In the genomic region with DNA sequence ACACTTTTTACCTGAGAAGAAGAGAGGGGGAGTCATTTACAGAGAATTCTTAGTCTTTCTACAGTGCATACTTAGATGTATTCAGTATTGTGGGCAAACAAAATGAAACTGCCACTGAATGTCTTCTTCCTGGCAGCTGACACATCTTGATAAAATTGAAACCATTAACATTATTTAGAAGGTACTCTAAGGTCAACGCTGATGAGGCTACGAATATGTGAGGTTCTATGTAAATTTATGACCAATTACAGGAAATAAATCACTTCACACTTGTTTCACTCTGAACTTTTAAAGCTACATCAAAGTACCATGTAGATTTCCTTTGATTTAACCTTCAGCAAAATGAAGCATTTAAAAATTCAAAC, we compare ENCODE assay signal across 8 cellular contexts. TPM values are rescaled to one million over a fixed set of nuclear protein-coding genes. Genes with fewer than 3 reads are reported as not detected.
DNase-seq lines count a peak whose midpoint lies in the region; ATAC-seq lines count a peak whose summit lies in the region.

No MANE protein-coding gene starts in this region.

- peaks cover 23% of the 10 kb centered on the region for H3K36me3 Mint-ChIP-seq in activated T-cell treated with anti-CD3 and anti-CD28 coated beads, Interleukin-2, amount 50 U/mL, for 4 hours (ENCODE audit: insufficient read depth)
- H3K36me3 Mint-ChIP-seq in T-helper 2 cell treated with Interferon-gamma antibody and Interleukin-4, amounts not matched to agents 5 μg/mL and 100 μg/mL, for 36 hours (ENCODE audit: low read depth), result peaks cover 30% of the 10 kb centered on the region
- peaks cover 52% of the 10 kb centered on the region for H3K36me3 Mint-ChIP-seq in stimulated activated effector memory CD8-positive, alpha-beta T cell treated with anti-CD3 and anti-CD28 coated beads, Interleukin-12 subunit alpha, Interleukin-12 subunit beta, amount 100 ng/mL, for 72 hours

- peak; percentile 49 to 56 for ATAC-seq in activated T-cell treated with anti-CD3 and anti-CD28 coated beads, Interleukin-2, amount 50 U/mL, for 4 hours
- ATAC-seq in HG02870 (IDR thresholded peaks at IDR 0.05; ENCODE audit: unreplicated experiment), result peak; percentile 62
- peak; percentile 84 for ATAC-seq in stimulated activated effector memory CD8-positive, alpha-beta T cell treated with anti-CD3 and anti-CD28 coated beads, Interleukin-12 subunit alpha, Interleukin-12 subunit beta, amount 100 ng/mL, for 72 hours

- DNase-seq in activated T-cell treated with anti-CD3 and anti-CD28 coated beads, Interleukin-2, amount 50 U/mL, for 4 hours, result no peak
- no peak for DNase-seq in activated T-cell treated with anti-CD3 and anti-CD28 coated beads for 4 hours
- DNase-seq in T-helper 2 cell treated with Interferon-gamma antibody and Interleukin-4, amounts not matched to agents 5 μg/mL and 100 μg/mL, for 36 hours (ENCODE audit: low spot score), result peak; percentile 44
- no peak for DNase-seq in stimulated activated effector memory CD8-positive, alpha-beta T cell treated with anti-CD3 and anti-CD28 coated beads, Interleukin-12 subunit alpha, Interleukin-12 subunit beta, amount 100 ng/mL, for 72 hours (ENCODE audit: low spot score in 2 of 2)
- no peak for DNase-seq in inferior parietal cortex (ENCODE audit: extremely low spot score)
- DNase-seq in NCI-H526 (lab: John Stamatoyannopoulos, UW), result no peak
- no peak for DNase-seq in NCI-H2171 treated with DMSO at 0.1 percent for 48 hours (lab: John Stamatoyannopoulos, UW)

- peak overlapping the region; percentile 62 for H3K4me3 Mint-ChIP-seq in activated T-cell treated with anti-CD3 and anti-CD28 coated beads, Interleukin-2, amount 50 U/mL, for 4 hours
- H3K4me3 Mint-ChIP-seq in T-helper 2 cell treated with Interferon-gamma antibody and Interleukin-4, amounts not matched to agents 5 μg/mL and 100 μg/mL, for 36 hours, result peak overlapping the region; percentile 84
- peak overlapping the region; percentile 51 for H3K4me3 Mint-ChIP-seq in stimulated activated effector memory CD8-positive, alpha-beta T cell treated with anti-CD3 and anti-CD28 coated beads, Interleukin-12 subunit alpha, Interleukin-12 subunit beta, amount 100 ng/mL, for 72 hours

- H3K27me3 Mint-ChIP-seq in activated T-cell treated with anti-CD3 and anti-CD28 coated beads, Interleukin-2, amount 50 U/mL, for 4 hours (ENCODE audit: low read depth), result no peaks in the 10 kb centered on the region
- H3K27me3 Mint-ChIP-seq in T-helper 2 cell treated with Interferon-gamma antibody and Interleukin-4, amounts not matched to agents 5 μg/mL and 100 μg/mL, for 36 hours (ENCODE audit: low read depth), result no peaks in the 10 kb centered on the region

- H3K27ac Mint-ChIP-seq in T-helper 2 cell treated with Interferon-gamma antibody and Interleukin-4, amounts not matched to agents 5 μg/mL and 100 μg/mL, for 36 hours, result peak overlapping the region; percentile 96
- H3K27ac Mint-ChIP-seq in stimulated activated effector memory CD8-positive, alpha-beta T cell treated with anti-CD3 and anti-CD28 coated beads, Interleukin-12 subunit alpha, Interleukin-12 subunit beta, amount 100 ng/mL, for 72 hours, result peak overlapping the region; percentile 94

- no peaks in the 10 kb centered on the region for H3K9me3 Mint-ChIP-seq in activated T-cell treated with anti-CD3 and anti-CD28 coated beads, Interleukin-2, amount 50 U/mL, for 4 hours
- H3K9me3 Mint-ChIP-seq in T-helper 2 cell treated with Interferon-gamma antibody and Interleukin-4, amounts not matched to agents 5 μg/mL and 100 μg/mL, for 36 hours, result peaks cover 11% of the 10 kb centered on the region
- H3K9me3 Mint-ChIP-seq in stimulated activated effector memory CD8-positive, alpha-beta T cell treated with anti-CD3 and anti-CD28 coated beads, Interleukin-12 subunit alpha, Interleukin-12 subunit beta, amount 100 ng/mL, for 72 hours, result no peaks in the 10 kb centered on the region

- H3K4me1 Mint-ChIP-seq in activated T-cell treated with anti-CD3 and anti-CD28 coated beads, Interleukin-2, amount 50 U/mL, for 4 hours (ENCODE audit: low read depth), result peaks cover 68% of the 10 kb centered on the region
- peaks cover 74% of the 10 kb centered on the region for H3K4me1 Mint-ChIP-seq in T-helper 2 cell treated with Interferon-gamma antibody and Interleukin-4, amounts not matched to agents 5 μg/mL and 100 μg/mL, for 36 hours (ENCODE audit: low read depth)
- H3K4me1 Mint-ChIP-seq in stimulated activated effector memory CD8-positive, alpha-beta T cell treated with anti-CD3 and anti-CD28 coated beads, Interleukin-12 subunit alpha, Interleukin-12 subunit beta, amount 100 ng/mL, for 72 hours, result peaks cover 48% of the 10 kb centered on the region

RNA-seq across cellular contexts. Expression of a gene that starts 51.3 kb away (rescaled TPM):
- 100 to 1,000 TPM in 2 of 3 donors, 10 to 100 TPM in 1; 99.4 to 136 (median 115) TPM for total RNA-seq in activated T-cell treated with anti-CD3 and anti-CD28 coated beads, Interleukin-2, amount 50 U/mL, for 4 hours
